25 cellular contexts compared by ENCODE assay signal in the genomic region with DNA sequence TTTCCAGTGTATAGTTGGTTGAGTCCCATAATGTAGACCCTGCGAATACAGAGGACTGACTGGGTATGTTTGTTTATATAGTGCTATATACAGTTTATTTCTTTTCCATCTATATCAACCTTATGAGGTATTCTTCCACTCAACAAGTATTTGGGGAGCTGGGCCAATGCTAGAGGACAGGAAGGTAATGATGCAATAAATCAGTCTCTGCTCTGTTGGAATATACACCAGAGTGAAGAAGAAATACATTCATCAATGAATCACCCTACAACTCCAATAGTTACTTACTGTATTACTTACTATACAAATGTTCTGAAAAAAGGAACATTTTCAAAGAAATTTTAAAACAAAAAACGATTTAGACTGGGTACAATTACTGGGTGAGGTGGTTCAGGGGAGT.
"Had no signal": no experiment of that assay in that cellular context is flagged by ENCODE, and none has a peak within 500 bp of the region (broad histone marks: within the 10 kb centered on the region; RNA-seq: fewer than 3 reads in every experiment).

No MANE protein-coding gene starts in this region.

- DNase-seq: activated CD4-positive, alpha-beta memory T cell treated with anti-CD3 and anti-CD28 coated beads for 36 hours; activated CD4-positive, alpha-beta T cell treated with anti-CD3 and anti-CD28 coated beads for 4 hours; activated CD4-positive, CD25-positive, alpha-beta regulatory T cell; activated effector memory CD4-positive, alpha-beta T cell treated with Interleukin-2 at 50 U/mL for 16 hours; activated naive CD4-positive, alpha-beta T cell treated with anti-CD3 and anti-CD28 coated beads for 36 hours; activated naive CD8-positive, alpha-beta T cell treated with anti-CD3 and anti-CD28 coated beads, Interleukin-2, amount 10 ng/mL, durations not matched to agents 7 days and 5 days; activated T-cell treated with anti-CD3 and anti-CD28 coated beads, Interleukin-2, amount 50 U/mL, for 48 hours; amygdala; body of pancreas; effector CD4-positive, alpha-beta T cell; gastrocnemius medialis; head of caudate nucleus; hypothalamus; islet precursor cell; left cardiac atrium; spleen; stimulated activated CD4-positive, alpha-beta T cell treated with anti-CD3 and anti-CD28 coated beads, Interleukin-4, amount 100 ng/mL, for 1 hour; stimulated activated naive CD4-positive, alpha-beta T cell treated with Interleukin-2 at 50 U/mL for 16 hours; T-helper 17 cell had no signal

- H3K4me3 Mint-ChIP-seq: activated CD4-positive, alpha-beta memory T cell treated with anti-CD3 and anti-CD28 coated beads for 36 hours; activated naive CD4-positive, alpha-beta T cell treated with anti-CD3 and anti-CD28 coated beads for 36 hours; activated naive CD8-positive, alpha-beta T cell treated with anti-CD3 and anti-CD28 coated beads, Interleukin-2, amount 10 ng/mL, durations not matched to agents 7 days and 5 days; dendritic cell treated with granulocyte-macrophage colony-stimulating factor and Interleukin-4, amounts not matched to agents 40 ng/mL and 50 ng/mL, for 4 days; memory B cell; neural progenitor cell; T-helper 17 cell; type B pancreatic cell had no signal

- H3K9ac ChIP-seq: neural progenitor cell had no signal

- H2AFZ ChIP-seq: neural progenitor cell had no signal

- H3K4me2 ChIP-seq: neural progenitor cell had no signal

- H3K9me3 Mint-ChIP-seq: activated CD4-positive, alpha-beta memory T cell treated with anti-CD3 and anti-CD28 coated beads for 36 hours; activated naive CD4-positive, alpha-beta T cell treated with anti-CD3 and anti-CD28 coated beads for 36 hours; dendritic cell treated with granulocyte-macrophage colony-stimulating factor and Interleukin-4, amounts not matched to agents 40 ng/mL and 50 ng/mL, for 4 days; type B pancreatic cell had no signal

- H3K27ac ChIP-seq: body of pancreas, gastrocnemius medialis, neural progenitor cell, spleen, vagina had no signal

- H3K27me3 ChIP-seq: body of pancreas, vagina had no signal

- ATAC-seq: body of pancreas, gastrocnemius medialis, left cardiac atrium, T-helper 17 cell had no signal

- H3K27ac Mint-ChIP-seq: activated CD4-positive, alpha-beta memory T cell treated with anti-CD3 and anti-CD28 coated beads for 36 hours; activated naive CD4-positive, alpha-beta T cell treated with anti-CD3 and anti-CD28 coated beads for 36 hours; activated naive CD8-positive, alpha-beta T cell treated with anti-CD3 and anti-CD28 coated beads, Interleukin-2, amount 10 ng/mL, durations not matched to agents 7 days and 5 days; dendritic cell treated with granulocyte-macrophage colony-stimulating factor and Interleukin-4, amounts not matched to agents 40 ng/mL and 50 ng/mL, for 4 days; memory B cell; neural progenitor cell; T-helper 17 cell; type B pancreatic cell had no signal

- H3K4me3 ChIP-seq: body of pancreas, gastrocnemius medialis, neural progenitor cell, spleen, vagina had no signal

- H3K36me3 Mint-ChIP-seq: activated naive CD8-positive, alpha-beta T cell treated with anti-CD3 and anti-CD28 coated beads, Interleukin-2, amount 10 ng/mL, durations not matched to agents 7 days and 5 days; memory B cell; neural progenitor cell; type B pancreatic cell had no signal

- H3K9me3 ChIP-seq: body of pancreas, gastrocnemius medialis, thoracic aorta, vagina had no signal

- H3K36me3 ChIP-seq: gastrocnemius medialis, neural progenitor cell, spleen, thoracic aorta, vagina had no signal
